ENCODE assay signal across 19 cellular contexts in genomic region chr3:182889948-182890629, GRCh38.
DNase-seq lines count a peak whose midpoint lies in the region; ATAC-seq, FAIRE-seq and TF ChIP-seq lines count a peak whose summit lies in the region.
"Had no signal": no experiment of that assay in that cellular context is flagged by ENCODE, and none has a peak within 500 bp of the region (broad histone marks: within the 10 kb centered on the region; RNA-seq: fewer than 3 reads in every experiment).

No MANE protein-coding gene starts in this region.

- H3K4me3 ChIP-seq in mammary epithelial cell (replicated peaks in 1 of 3; ENCODE audit: insufficient read depth in 1 of 3, low read depth in 2 of 3, low read length in 3 of 3) (no peak overlapping the region), Panc1 (ENCODE audit: low read depth in 2 of 2, low read length in 2 of 2) (no peak overlapping the region), foreskin fibroblast (ENCODE audit: low read depth in 1 of 2, low read length in 2 of 2) (no peak overlapping the region), subcutaneous abdominal adipose tissue (ENCODE audit: low read depth in 1 of 5, low read length in 5 of 5) (no peak overlapping the region), kidney (ENCODE audit: low read length in 2 of 2) (no peak overlapping the region)
- H3K4me3 ChIP-seq: GM12878, GM23338, SJSA1 had no signal

- H3K36me3 Mint-ChIP-seq in MCF 10A (ENCODE audit: insufficient read depth, unreplicated experiment), result peaks cover 17% of the 10 kb centered on the region
- H3K36me3 Mint-ChIP-seq in T-helper 2 cell treated with Interferon-gamma antibody and Interleukin-4, amounts not matched to agents 5 μg/mL and 100 μg/mL, for 36 hours (ENCODE audit: low read depth), result peaks cover 37% of the 10 kb centered on the region

- H3K79me2 ChIP-seq in mammary epithelial cell (ENCODE audit: insufficient read depth, low read length), result no peaks in the 10 kb centered on the region

- 94% methylated on average over 3 of the region's 3 CpGs for WGBS in mammary epithelial cell (ENCODE audit: low coverage, missing lambda C conversion rate)

- peak; percentile 56 for DNase-seq in MCF 10A (ENCODE audit: unreplicated experiment)
- no peak for DNase-seq in mammary epithelial cell
- DNase-seq in Panc1 (ENCODE audit: low read depth, low spot score), result no peak
- peak; percentile 20 to 36 for DNase-seq in foreskin fibroblast
- DNase-seq in NCI-H2029 (lab: John Stamatoyannopoulos, UW), result no peak
- no peak for DNase-seq in T-helper 2 cell treated with Interferon-gamma antibody and Interleukin-4, amounts not matched to agents 5 μg/mL and 100 μg/mL, for 36 hours (ENCODE audit: low spot score)
- DNase-seq in kidney, result no peak
- DNase-seq: Caco-2, DMS53, KG1, MM.1S, NCI-H2029 treated with DMSO at 0.1 percent for 48 hours, NCI-H510A treated with DMSO at 0.1 percent for 48 hours, OCI-M1 had no signal

- no peaks in the 10 kb centered on the region for H3K9me3 Mint-ChIP-seq in MCF 10A (ENCODE audit: unreplicated experiment)
- H3K9me3 Mint-ChIP-seq in T-helper 2 cell treated with Interferon-gamma antibody and Interleukin-4, amounts not matched to agents 5 μg/mL and 100 μg/mL, for 36 hours, result no peaks in the 10 kb centered on the region
- H3K9me3 Mint-ChIP-seq: CD14-positive monocyte, GM23338 had no signal

- no peak for FAIRE-seq in kidney (lab: Jason Lieb, UNC)
- FAIRE-seq: GM12878 had no signal

- no peak overlapping the region for H2AFZ ChIP-seq in mammary epithelial cell (ENCODE audit: low read depth, low read length)
- H2AFZ ChIP-seq: GM23338 had no signal

- no peak overlapping the region for H3K27ac Mint-ChIP-seq in MCF 10A (ENCODE audit: low read depth, unreplicated experiment)
- no peak overlapping the region for H3K27ac Mint-ChIP-seq in T-helper 2 cell treated with Interferon-gamma antibody and Interleukin-4, amounts not matched to agents 5 μg/mL and 100 μg/mL, for 36 hours
- H3K27ac Mint-ChIP-seq: CD14-positive monocyte, GM23338 had no signal

- TF ChIP-seq CTCF in MCF 10A (IDR thresholded peaks at IDR 0.05; ENCODE audit: unreplicated experiment) (no peak), mammary epithelial cell (conservative IDR thresholded peaks at IDR 0.05 in 1 of 2, IDR thresholded peaks at IDR 0.05 in 1 of 2; ENCODE audit: extremely low read depth in 1 of 2, insufficient read depth in 1 of 2, low read depth in 1 of 2, low read length in 2 of 2) (no peak), Panc1 (IDR thresholded peaks at IDR 0.05) (no peak), foreskin fibroblast (IDR thresholded peaks at IDR 0.05; ENCODE audit: low read depth, low read length) (no peak), kidney (IDR thresholded peaks at IDR 0.05; ENCODE audit: borderline replicate concordance, extremely low read depth, insufficient read depth) (no peak)

- no peaks in the 10 kb centered on the region for H4K20me1 ChIP-seq in mammary epithelial cell (ENCODE audit: insufficient read depth, low read length)

- POLR2A ChIA-PET in MCF 10A (lab: Yijun Ruan, JAX), result interaction anchor here (1.6 kb wide), 1 partner anchor 13 kb away, joined by 6 read pairs; no protein-coding TSS in a partner anchor
- POLR2A ChIA-PET in Panc1 (lab: Charles Lee), result no interaction called here

- peak; percentile 38; the same call in 1 of the 2 replicates for ATAC-seq in Panc1
- ATAC-seq: GM12878, GM23338 had no signal

- intact Hi-C loops in MCF 10A (cut with micrococcal nuclease) (no loop called here), mammary epithelial cell (cut with micrococcal nuclease) (no loop called here), Panc1 (cut with micrococcal nuclease; ENCODE audit: unreplicated experiment) (no loop called here), kidney (cut with DNase I) (no loop called here)

- in situ Hi-C loops in mammary epithelial cell (cut with MboI; ENCODE audit: low sequenced_read_pairs in 2 of 2) (no loop called here), Panc1 (cut with HindIII; ENCODE audit: low pct_unique_long_range_greater_than_20kb, low sequenced_read_pairs) (no loop called here)

- H3K27me3 ChIP-seq in mammary epithelial cell (ENCODE audit: insufficient read depth, low read length) (no peaks in the 10 kb centered on the region), Panc1 (ENCODE audit: control insufficient read depth, insufficient read depth, low read length) (no peaks in the 10 kb centered on the region), subcutaneous abdominal adipose tissue (ENCODE audit: control insufficient read depth in 5 of 5, insufficient read depth in 4 of 5, low read length in 5 of 5) (no peaks in the 10 kb centered on the region)
- H3K27me3 ChIP-seq: SJSA1 had no signal

- BruUV-seq in MCF 10A (replicated peaks; lab: Mats Ljungman, UMichigan), result no TSS peak
- no TSS peak for BruUV-seq in mammary epithelial cell (replicated peaks; lab: Mats Ljungman, UMichigan)
- no TSS peak for BruUV-seq in Panc1 (replicated peaks; lab: Mats Ljungman, UMichigan)

- H3K9me3 ChIP-seq in mammary epithelial cell (replicated peaks; ENCODE audit: insufficient read depth, low read length) (no peaks in the 10 kb centered on the region), Panc1 (ENCODE audit: control insufficient read depth, insufficient read depth, low read depth, low read length) (no peaks in the 10 kb centered on the region), subcutaneous abdominal adipose tissue (ENCODE audit: control insufficient read depth in 5 of 5, low read length in 5 of 5) (no peaks in the 10 kb centered on the region), kidney (ENCODE audit: control insufficient read depth in 1 of 2, low read length in 2 of 2) (no peaks in the 10 kb centered on the region)
- H3K9me3 ChIP-seq: Caco-2, SJSA1 had no signal

- H3K4me1 Mint-ChIP-seq in MCF 10A (ENCODE audit: insufficient read depth, unreplicated experiment), result no peaks in the 10 kb centered on the region
- H3K4me1 Mint-ChIP-seq in T-helper 2 cell treated with Interferon-gamma antibody and Interleukin-4, amounts not matched to agents 5 μg/mL and 100 μg/mL, for 36 hours (ENCODE audit: low read depth), result no peaks in the 10 kb centered on the region
- H3K4me1 Mint-ChIP-seq: CD14-positive monocyte, GM23338 had no signal

- H3K36me3 ChIP-seq in mammary epithelial cell (ENCODE audit: insufficient read depth, low read length) (peaks cover 14% of the 10 kb centered on the region), Panc1 (ENCODE audit: control insufficient read depth, insufficient read depth, low read length) (no peaks in the 10 kb centered on the region; the same call in 1 of the 2 replicates), subcutaneous abdominal adipose tissue (ENCODE audit: control insufficient read depth in 5 of 5, insufficient read depth in 5 of 5, low read length in 5 of 5) (peaks cover 21 to 54% (median 37%) of the 10 kb centered on the region in 5 donors), kidney (ENCODE audit: control insufficient read depth in 1 of 2, insufficient read depth in 2 of 2, low read length in 2 of 2) (peaks cover 2 to 18% of the 10 kb centered on the region in 2 donors)

- no peak overlapping the region for H3K9ac ChIP-seq in mammary epithelial cell (ENCODE audit: insufficient read depth, low read length)
- no peak overlapping the region for H3K9ac ChIP-seq in subcutaneous abdominal adipose tissue (ENCODE audit: low read length in 5 of 5)
- no peak overlapping the region for H3K9ac ChIP-seq in kidney (ENCODE audit: low read length in 2 of 2)

- no peaks in the 10 kb centered on the region for H3K27me3 Mint-ChIP-seq in MCF 10A (ENCODE audit: insufficient read depth, unreplicated experiment)
- no peaks in the 10 kb centered on the region for H3K27me3 Mint-ChIP-seq in T-helper 2 cell treated with Interferon-gamma antibody and Interleukin-4, amounts not matched to agents 5 μg/mL and 100 μg/mL, for 36 hours (ENCODE audit: low read depth)

- no peak overlapping the region for H3K27ac ChIP-seq in mammary epithelial cell (ENCODE audit: insufficient read depth, low read depth, low read length)
- H3K27ac ChIP-seq in Panc1 (ENCODE audit: low read length), result no peak overlapping the region
- peak overlapping the region; percentile 3 for H3K27ac ChIP-seq in subcutaneous abdominal adipose tissue (ENCODE audit: low read depth, low read length)
- H3K27ac ChIP-seq in kidney (ENCODE audit: low read depth in 2 of 2, low read length in 2 of 2), result no peak overlapping the region
- H3K27ac ChIP-seq: SJSA1 had no signal

- no peak overlapping the region for H3K4me2 ChIP-seq in mammary epithelial cell (ENCODE audit: insufficient read depth, low read depth, low read length)
- H3K4me2 ChIP-seq: GM23338 had no signal

- H3K4me3 Mint-ChIP-seq in MCF 10A (ENCODE audit: unreplicated experiment), result no peak overlapping the region
- no peak overlapping the region for H3K4me3 Mint-ChIP-seq in T-helper 2 cell treated with Interferon-gamma antibody and Interleukin-4, amounts not matched to agents 5 μg/mL and 100 μg/mL, for 36 hours
- H3K4me3 Mint-ChIP-seq: CD14-positive monocyte, GM23338 had no signal

- H3K4me1 ChIP-seq in mammary epithelial cell (ENCODE audit: insufficient read depth, low read length), result no peaks in the 10 kb centered on the region
- no peaks in the 10 kb centered on the region for H3K4me1 ChIP-seq in Panc1 (ENCODE audit: control insufficient read depth, insufficient read depth, low read length)
- peaks cover 0 to 12% (median 0%) of the 10 kb centered on the region in 5 donors for H3K4me1 ChIP-seq in subcutaneous abdominal adipose tissue (ENCODE audit: control insufficient read depth in 5 of 5, insufficient read depth in 5 of 5, low read length in 5 of 5)
- no peaks in the 10 kb centered on the region for H3K4me1 ChIP-seq in kidney (ENCODE audit: control insufficient read depth in 1 of 2, insufficient read depth in 1 of 2, low read depth in 1 of 2, low read length in 2 of 2)
- H3K4me1 ChIP-seq: Caco-2, SJSA1 had no signal

- dilution Hi-C loops in mammary epithelial cell (cut with HindIII; ENCODE audit: low sequenced_read_pairs), result no loop called here

- CTCF ChIA-PET in MCF 10A (lab: Yijun Ruan, JAX) (no interaction called here), mammary epithelial cell (lab: Charles Lee; ENCODE audit: low non-redundant PET) (no interaction called here), Panc1 (lab: Charles Lee) (no interaction called here)

Comparison
In these comparisons a context has a peak if more than half of its experiments do, and no peak if none do; other contexts are left out.
1. DNase-seq: peak in MCF 10A (single experiment) and foreskin fibroblast (2 of 2); none in mammary epithelial cell (single experiment), Panc1 (single experiment), NCI-H2029 (single experiment), T-helper 2 cell treated with Interferon-gamma antibody and Interleukin-4, amounts not matched to agents 5 μg/mL and 100 μg/mL, for 36 hours (single experiment) and kidney (single experiment).